8 cellular contexts compared by ENCODE assay signal in genomic region chr9:114082736-114083412, GRCh38. TPM values are rescaled to one million over a fixed set of nuclear protein-coding genes. Genes with fewer than 3 reads are reported as not detected.
DNase-seq lines count a peak whose midpoint lies in the region; ATAC-seq and TF ChIP-seq lines count a peak whose summit lies in the region.
"Not testable (repeated sequence)": the region's sequence is repeated elsewhere in the genome, so short reads cannot be mapped to it uniquely, and the experiment has no call there.
"Had no signal": no experiment of that assay in that cellular context is flagged by ENCODE, and none has a peak within 500 bp of the region (broad histone marks: within the 10 kb centered on the region; RNA-seq: fewer than 3 reads in every experiment).

No MANE protein-coding gene starts in this region.

- not testable (repeated sequence) for H3K14ac ChIP-seq in IMR-90 (replicated peaks; ENCODE audit: low read depth, low read length)

- H3K36me3 Mint-ChIP-seq in CD14-positive monocyte, brain, mesothelial cell of epicardium: not testable (repeated sequence)

- not testable (repeated sequence) for H3K4me3 Mint-ChIP-seq in CD14-positive monocyte, mesothelial cell of epicardium
- peak overlapping the region in 1 of 5 experiments; percentile 3 for H3K4me3 Mint-ChIP-seq in brain

- not testable (repeated sequence) for H2BK120ac ChIP-seq in IMR-90 (ENCODE audit: low read depth, low read length)

- not testable (repeated sequence) for H3K9me3 ChIP-seq in IMR-90 (ENCODE audit: control insufficient read depth, insufficient read depth, low read length); left ventricle myocardium inferior (replicated peaks)

- not testable (repeated sequence) for H2BK5ac ChIP-seq in IMR-90 (ENCODE audit: low read depth, low read length, poor library complexity, severe bottlenecking)

- H3K27me3 Mint-ChIP-seq in CD14-positive monocyte (ENCODE audit: low read depth in 3 of 3); mesothelial cell of epicardium (ENCODE audit: low read depth): not testable (repeated sequence)
- peaks cover 15% of the 10 kb centered on the region for H3K27me3 Mint-ChIP-seq in brain

- not testable (repeated sequence) for H3K36me3 ChIP-seq in IMR-90 (ENCODE audit: control insufficient read depth, insufficient read depth, low read length); left ventricle myocardium inferior

- H2AFZ ChIP-seq in IMR-90 (replicated peaks; ENCODE audit: low read length, poor library complexity), result peak overlapping the region; percentile 34

- POLR2A ChIA-PET in IMR-90 (lab: Charles Lee; ENCODE audit: unreplicated experiment); RWPE1 (lab: Yijun Ruan, JAX; ENCODE audit: low non-redundant PET): not testable (repeated sequence)

- TF ChIP-seq RAD21 in IMR-90 (IDR thresholded peaks at IDR 0.05; ENCODE audit: low read length), result not testable (repeated sequence)

- H3K4me3 ChIP-seq in IMR-90 (ENCODE audit: insufficient read depth, low read depth, low read length); left ventricle myocardium inferior: not testable (repeated sequence)

- not testable (repeated sequence) for H2AK9ac ChIP-seq in IMR-90 (replicated peaks; ENCODE audit: low read depth, low read length, poor library complexity)

- peak; percentile 41 for TF ChIP-seq CTCF in CD14-positive monocyte (IDR thresholded peaks at IDR 0.05)
- not testable (repeated sequence) for TF ChIP-seq CTCF in IMR-90 (conservative IDR thresholded peaks at IDR 0.05; ENCODE audit: low read depth, low read length)
- peak; percentile 68 for TF ChIP-seq CTCF in RWPE1 (conservative IDR thresholded peaks at IDR 0.05; ENCODE audit: low read depth)
- TF ChIP-seq CTCF in brain (conservative IDR thresholded peaks at IDR 0.05), result peak in 1 of 2 experiments; percentile 8
- peak; percentile 1 for TF ChIP-seq CTCF in left ventricle myocardium inferior (IDR thresholded peaks at IDR 0.05; ENCODE audit: borderline replicate concordance)
- TF ChIP-seq CTCF in mesothelial cell of epicardium (IDR thresholded peaks at IDR 0.05; ENCODE audit: unreplicated experiment), result peak; percentile 66

- no CpG with 5 or more reads among the region's 13 CpGs for WGBS in IMR-90 (ENCODE audit: extremely low coverage in 2 of 2, insufficient read length in 1 of 2), 2 experiments

- H3K4me1 Mint-ChIP-seq in CD14-positive monocyte, brain, mesothelial cell of epicardium: not testable (repeated sequence)

- H3K9ac ChIP-seq in IMR-90 (ENCODE audit: low read depth, low read length), result not testable (repeated sequence)

- not testable (repeated sequence) for H4K8ac ChIP-seq in IMR-90 (ENCODE audit: low read depth in 2 of 2, low read length in 2 of 2)

- not testable (repeated sequence) for H3K9me1 ChIP-seq in IMR-90 (ENCODE audit: insufficient read depth, low read length)

- H2AK5ac ChIP-seq in IMR-90 (ENCODE audit: low read depth, low read length), result not testable (repeated sequence)

- not testable (repeated sequence) for H3K4me2 ChIP-seq in IMR-90 (ENCODE audit: low read depth, low read length)

- not testable (repeated sequence) for H3K23ac ChIP-seq in IMR-90 (ENCODE audit: low read depth, low read length)

- H3K18ac ChIP-seq in IMR-90 (ENCODE audit: low read depth, low read length), result not testable (repeated sequence)

- in situ Hi-C loops in IMR-90 (cut with MboI; ENCODE audit: low sequenced_read_pairs), result not testable (repeated sequence)

- intact Hi-C loops in CD14-positive monocyte (cut with micrococcal nuclease); sciatic nerve (cut with DNase I): not testable (repeated sequence)
- intact Hi-C loops in IMR-90 (cut with micrococcal nuclease) (loop anchor here (1.0 to 2.0 kb wide), 3 partner anchors 208 to 346 kb away; no protein-coding TSS in a partner anchor), left ventricle myocardium inferior (cut with micrococcal nuclease) (loop anchor here (5.0 kb wide), 1 partner anchor 209 kb away; no protein-coding TSS in a partner anchor)

- not testable (repeated sequence) for H4K91ac ChIP-seq in IMR-90 (ENCODE audit: insufficient read depth, low read depth, low read length)

- dilution Hi-C loops in IMR-90 (cut with HindIII; ENCODE audit: low sequenced_read_pairs, unreplicated experiment), result not testable (repeated sequence)

- H3K56ac ChIP-seq in IMR-90 (ENCODE audit: extremely low read depth, insufficient read depth, low read length), result not testable (repeated sequence)

- not testable (repeated sequence) for H3K9me3 Mint-ChIP-seq in CD14-positive monocyte, brain, mesothelial cell of epicardium

- H2BK15ac ChIP-seq in IMR-90 (ENCODE audit: low read depth, low read length), result not testable (repeated sequence)

- ATAC-seq in IMR-90 (ENCODE audit: low read depth) (peak; percentile 15; the same call in 1 of the 2 replicates), sciatic nerve (peak; percentile 48)

- BruUV-seq in IMR-90 (replicated peaks; lab: Mats Ljungman, UMichigan), result not testable (repeated sequence)

- not testable (repeated sequence) for H3K27ac ChIP-seq in IMR-90 (ENCODE audit: insufficient read depth, low read length); RWPE1; left ventricle myocardium inferior (replicated peaks)

- not testable (repeated sequence) for H3K27ac Mint-ChIP-seq in CD14-positive monocyte, mesothelial cell of epicardium
- peak overlapping the region in 3 of 5 experiments; percentile 17 to 76 (median 19) for H3K27ac Mint-ChIP-seq in brain

- not testable (repeated sequence) for H3K4me1 ChIP-seq in IMR-90 (ENCODE audit: control insufficient read depth, insufficient read depth, low read length); left ventricle myocardium inferior

- CTCF ChIA-PET in IMR-90 (lab: Yijun Ruan, JAX) (interaction anchor here (0.5 to 2.6 kb wide), 16 partner anchors 11 to 921 kb away, joined by 3 to 16 read pairs (median 3); partner anchors contain the start of genes COL27A1 and KIF12), RWPE1 (lab: Yijun Ruan, JAX) (interaction anchor here (0.5 to 6.8 kb wide), 44 partner anchors 9 to 419 kb away, joined by 3 to 73 read pairs (median 4); no protein-coding TSS in a partner anchor)

- not testable (repeated sequence) for H3K79me1 ChIP-seq in IMR-90 (ENCODE audit: low read depth in 1 of 2, low read length in 2 of 2)

- not testable (repeated sequence) for TF ChIP-seq POLR2A in IMR-90 (IDR thresholded peaks at IDR 0.05; ENCODE audit: low read depth, low read length)

- DNase-seq in CD14-positive monocyte (ENCODE audit: low spot score); IMR-90; RWPE1 (ENCODE audit: low spot score); left ventricle myocardium inferior; mesothelial cell of epicardium (ENCODE audit: low spot score in 2 of 2, unreplicated experiment in 2 of 2); sciatic nerve (ENCODE audit: low spot score): not testable (repeated sequence)

- not testable (repeated sequence) for H2BK20ac ChIP-seq in IMR-90 (ENCODE audit: low read depth, low read length)

- H3K27me3 ChIP-seq in IMR-90 (ENCODE audit: control insufficient read depth, insufficient read depth, low read length), result peaks cover 39% of the 10 kb centered on the region
- H3K27me3 ChIP-seq in left ventricle myocardium inferior (ENCODE audit: low read depth), result peaks cover 19% of the 10 kb centered on the region

- H4K20me1 ChIP-seq in IMR-90 (ENCODE audit: insufficient read depth, low read length), result not testable (repeated sequence)

- not testable (repeated sequence) for H4K5ac ChIP-seq in IMR-90 (ENCODE audit: low read depth, low read length)

- H3K4ac ChIP-seq in IMR-90 (ENCODE audit: low read depth, low read length), result not testable (repeated sequence)

RNA-seq across cellular contexts. Expression of gene AMBP, which starts 4.8 kb away (rescaled TPM):
- polyA plus RNA-seq in CD14-positive monocyte, result not detected
- total RNA-seq in IMR-90 (2012; rRNA removed), result not detected in 2 replicates
- not detected in 2 replicates for polyA plus RNA-seq in IMR-90 (2012; rRNA removed)
- 0.10 and 0.13 TPM in 2 replicates for polyA plus RNA-seq in IMR-90 (2012; cell fraction: cytosol; rRNA removed)
- not detected in 2 replicates for polyA plus RNA-seq in IMR-90 (2012; cell fraction: nucleus; rRNA removed; ENCODE audit: low replicate concordance)
- not detected for polyA plus RNA-seq in brain (ENCODE audit: insufficient read depth, low read depth, low replicate concordance)
- total RNA-seq in left ventricle myocardium inferior, result not detected
- total RNA-seq in mesothelial cell of epicardium, result 0.16 to 0.22 TPM in 2 of 3 replicates, not detected in the other
- not detected for total RNA-seq in sciatic nerve
- total RNA-seq: CD8-positive, alpha-beta memory T cell had no signal
- polyA plus RNA-seq: CD8-positive, alpha-beta memory T cell had no signal

RNA-seq across cellular contexts. Expression of gene KIF12, which starts 16.2 kb away (rescaled TPM):
- polyA plus RNA-seq in CD14-positive monocyte, result not detected
- total RNA-seq in IMR-90 (2012; rRNA removed), result not detected in 2 replicates
- 0.11 TPM in 1 of 2 replicates, not detected in the other for polyA plus RNA-seq in IMR-90 (2012; rRNA removed)
- 0.04 TPM in 1 of 2 replicates, not detected in the other for polyA plus RNA-seq in IMR-90 (2012; cell fraction: cytosol; rRNA removed)
- polyA plus RNA-seq in IMR-90 (2012; cell fraction: nucleus; rRNA removed; ENCODE audit: low replicate concordance), result 0.21 and 0.58 TPM in 2 replicates
- not detected for polyA plus RNA-seq in brain (ENCODE audit: insufficient read depth, low read depth, low replicate concordance)
- not detected for total RNA-seq in left ventricle myocardium inferior
- total RNA-seq in mesothelial cell of epicardium, result 3.3 to 5.2 TPM (median 4.7 TPM) in 3 replicates
- 0.22 TPM for total RNA-seq in sciatic nerve
- total RNA-seq: CD8-positive, alpha-beta memory T cell had no signal
- polyA plus RNA-seq: CD8-positive, alpha-beta memory T cell had no signal
